ENCODE assay signal across 10 cellular contexts in genomic region chr17:59375858-59376257, GRCh38. TPM values are rescaled to one million over a fixed set of nuclear protein-coding genes. Genes with fewer than 3 reads are reported as not detected.
DNase-seq lines count a peak whose midpoint lies in the region; ATAC-seq and TF ChIP-seq lines count a peak whose summit lies in the region.
"Had no signal": no experiment of that assay in that cellular context is flagged by ENCODE, and none has a peak within 500 bp of the region (broad histone marks: within the 10 kb centered on the region; RNA-seq: fewer than 3 reads in every experiment).

No MANE protein-coding gene starts in this region.

- H3K36me3 ChIP-seq in left ventricle myocardium inferior (no peaks in the 10 kb centered on the region), transverse colon (no peaks in the 10 kb centered on the region)

- no peak overlapping the region for H3K4me3 ChIP-seq in left ventricle myocardium inferior
- H3K4me3 ChIP-seq in coronary artery = no peak overlapping the region
- H3K4me3 ChIP-seq in transverse colon = no peak overlapping the region

- H3K4me1 ChIP-seq in left ventricle myocardium inferior = peaks cover 100% of the 10 kb centered on the region
- peaks cover 54 to 97% (median 71%) of the 10 kb centered on the region in 4 donors for H3K4me1 ChIP-seq in transverse colon

- peak overlapping the region; percentile 97 for H3K27ac ChIP-seq in left ventricle myocardium inferior (replicated peaks)
- H3K27ac ChIP-seq in coronary artery = peak overlapping the region; percentile 85 to 93
- peak overlapping the region in 3 of 4 donors; percentile 18 to 93 (median 89) for H3K27ac ChIP-seq in transverse colon

- DNase-seq in left ventricle myocardium inferior (no peak), Right ventricle myocardium superior (no peak), coronary artery (ENCODE audit: low spot score) (no peak), transverse colon (no peak), dedifferentiated amniotic fluid mesenchymal stem cell (ENCODE audit: extremely low spot score) (no peak), NCI-H2171 treated with DMSO at 0.1 percent for 48 hours (lab: John Stamatoyannopoulos, UW) (no peak), amniotic stem cell (lab: John Stamatoyannopoulos, UW) (no peak)
- DNase-seq: glutamatergic neuron, NCI-H1092 treated with DMSO at 0.1 percent for 48 hours had no signal

- TF ChIP-seq CTCF in left ventricle myocardium inferior (IDR thresholded peaks at IDR 0.05; ENCODE audit: borderline replicate concordance) = no peak
- no peak for TF ChIP-seq CTCF in coronary artery (IDR thresholded peaks at IDR 0.05)
- TF ChIP-seq CTCF in transverse colon (IDR thresholded peaks at IDR 0.05) = no peak

- ATAC-seq in Right ventricle myocardium superior (ENCODE audit: poor library complexity) (no peak), HG02852 (IDR thresholded peaks at IDR 0.05; ENCODE audit: unreplicated experiment) (peak; percentile 61)

- TF ChIP-seq POLR2A in transverse colon (IDR thresholded peaks at IDR 0.05) = no peak

- H3K9me3 ChIP-seq in left ventricle myocardium inferior (replicated peaks) (no peaks in the 10 kb centered on the region), transverse colon (no peaks in the 10 kb centered on the region)

- in situ Hi-C loops in transverse colon (cut with MboI; ENCODE audit: low pct_ligation_motif_present in 1 of 4, low pct_unique_long_range_greater_than_20kb in 1 of 4, low sequenced_read_pairs in 3 of 4) = no loop called here

- intact Hi-C loops in left ventricle myocardium inferior (cut with micrococcal nuclease) = no loop called here
- intact Hi-C loops in Right ventricle myocardium superior (cut with DNase I) = no loop called here
- intact Hi-C loops in transverse colon (cut with DNase I; ENCODE audit: low total_unique reads) = no loop called here

- H3K27me3 ChIP-seq in left ventricle myocardium inferior (ENCODE audit: low read depth) (no peaks in the 10 kb centered on the region), transverse colon (no peaks in the 10 kb centered on the region)

- TF ChIP-seq EP300 in transverse colon (IDR thresholded peaks at IDR 0.05; ENCODE audit: low read depth) = no peak

RNA-seq across cellular contexts. Expression of gene YPEL2, which starts 44.4 kb away (rescaled TPM):
- total RNA-seq in left ventricle myocardium inferior (36.3 TPM), Right ventricle myocardium superior (28.9 TPM), transverse colon (10 to 100 TPM; 24.7 to 45.0 (median 32.8) TPM)
